In the genomic region with DNA sequence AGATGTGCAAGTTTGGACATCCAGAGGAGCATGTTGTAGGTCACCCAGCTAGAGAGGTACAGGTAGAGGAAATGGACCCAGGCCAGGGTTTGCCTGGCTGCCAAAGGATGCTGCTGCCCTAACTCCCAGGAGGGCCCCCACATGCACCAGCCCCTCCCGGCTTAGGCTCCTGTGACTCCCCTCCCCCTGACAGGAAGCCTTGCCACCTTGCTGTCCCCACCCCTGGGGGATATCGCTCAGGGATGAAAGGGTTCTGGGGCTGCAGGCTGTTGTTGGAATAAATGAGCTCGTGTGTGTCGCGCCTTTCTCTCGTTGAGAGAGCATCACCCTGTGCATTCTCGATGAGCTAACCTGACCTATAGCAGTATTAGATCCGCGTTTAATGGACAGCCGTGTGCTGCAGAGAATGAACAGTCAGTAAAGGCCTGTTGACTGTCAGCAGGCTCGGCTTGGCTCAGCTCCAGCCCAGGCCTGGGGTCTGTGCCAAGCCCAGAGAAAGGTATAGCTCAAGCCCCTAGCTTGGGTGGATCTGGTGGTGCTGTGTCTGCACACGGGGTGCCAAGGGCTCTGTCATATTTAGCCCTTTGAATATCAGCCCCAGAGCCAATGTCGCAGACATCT, we compare ENCODE assay signal across 17 cellular contexts.
DNase-seq lines count a peak whose midpoint lies in the region; ATAC-seq and TF ChIP-seq lines count a peak whose summit lies in the region.
"Had no signal": no experiment of that assay in that cellular context is flagged by ENCODE, and none has a peak within 500 bp of the region (broad histone marks: within the 10 kb centered on the region; RNA-seq: fewer than 3 reads in every experiment).

No MANE protein-coding gene starts in this region.

- CTCF ChIA-PET in CD8-positive, alpha-beta memory T cell (lab: Charles Lee) = no interaction called here

- H4K20me1 ChIP-seq in GM23248 (ENCODE audit: insufficient read depth) = no peaks in the 10 kb centered on the region

- in situ Hi-C loops in GM23248 (cut with MboI) = no loop called here

- H3K9ac ChIP-seq in GM23248 = no peak overlapping the region

- no peak overlapping the region for H3K27ac ChIP-seq in CD8-positive, alpha-beta memory T cell (ENCODE audit: low read depth, low read length)
- H3K27ac ChIP-seq in body of pancreas = no peak overlapping the region
- no peak overlapping the region for H3K27ac ChIP-seq in GM23248
- H3K27ac ChIP-seq: hepatocyte, pancreas, PC-9, vagina had no signal

- no peak overlapping the region for H2AFZ ChIP-seq in GM23248
- H2AFZ ChIP-seq: hepatocyte, PC-9 had no signal

- POLR2A ChIA-PET in CD8-positive, alpha-beta memory T cell (lab: Charles Lee) = no interaction called here

- intact Hi-C loops in body of pancreas (cut with DNase I) = no loop called here

- no peaks in the 10 kb centered on the region for H3K79me2 ChIP-seq in GM23248 (ENCODE audit: insufficient read depth)
- H3K79me2 ChIP-seq: hepatocyte had no signal

- peaks cover 18% of the 10 kb centered on the region for H3F3A ChIP-seq in GM23248 (ENCODE audit: insufficient read depth)

- peak overlapping the region; percentile 14 to 84 (median 66) for H3K27ac Mint-ChIP-seq in CD8-positive, alpha-beta memory T cell
- H3K27ac Mint-ChIP-seq in effector memory CD8-positive, alpha-beta T cell = peak overlapping the region; percentile 63 to 75
- H3K27ac Mint-ChIP-seq: activated naive CD4-positive, alpha-beta T cell treated with anti-CD3 and anti-CD28 coated beads for 36 hours; stimulated activated memory B cell treated with anti-CD40 and anti-IgM and Interleukin-4, amounts not matched to agents 10 μg/mL and 1 μg/mL and 100 μg/mL, for 72 hours had no signal

- H3K27me3 ChIP-seq in CD8-positive, alpha-beta memory T cell (ENCODE audit: insufficient read depth, low read length, poor library complexity, severe bottlenecking) = no peaks in the 10 kb centered on the region
- H3K27me3 ChIP-seq in body of pancreas = no peaks in the 10 kb centered on the region
- H3K27me3 ChIP-seq in GM23248 (replicated peaks; ENCODE audit: insufficient read depth) = no peaks in the 10 kb centered on the region
- H3K27me3 ChIP-seq: hepatocyte, pancreas, vagina had no signal

- no peaks in the 10 kb centered on the region for H3K9me3 ChIP-seq in CD8-positive, alpha-beta memory T cell (ENCODE audit: low read length)
- H3K9me3 ChIP-seq in body of pancreas (no peaks in the 10 kb centered on the region), GM23248 (ENCODE audit: low read depth) (no peaks in the 10 kb centered on the region)
- H3K9me3 ChIP-seq: pancreas, vagina had no signal

- TF ChIP-seq POLR2A in body of pancreas (IDR thresholded peaks at IDR 0.05) = no peak

- no peaks in the 10 kb centered on the region for H3K36me3 ChIP-seq in CD8-positive, alpha-beta memory T cell (ENCODE audit: insufficient read depth, low read length)
- H3K36me3 ChIP-seq in body of pancreas (replicated peaks in 1 of 2; ENCODE audit: insufficient read depth in 1 of 2, low read depth in 2 of 2) = no peaks in the 10 kb centered on the region
- H3K36me3 ChIP-seq in GM23248 (ENCODE audit: low read depth) = no peaks in the 10 kb centered on the region
- H3K36me3 ChIP-seq: pancreas, vagina had no signal

- WGBS in body of pancreas, 2 donors = 67 to 80% methylated on average over 13 of the region's 13 CpGs
- 46 to 50% methylated on average over 13 of the region's 13 CpGs for WGBS in GM23248 (ENCODE audit: low coverage in 1 of 2, low lambda C conversion rate in 2 of 2, missing lambda C conversion rate in 2 of 2), 2 experiments

- H3K4me3 ChIP-seq in CD8-positive, alpha-beta memory T cell (ENCODE audit: low read length) = no peak overlapping the region
- no peak overlapping the region for H3K4me3 ChIP-seq in Jurkat, Clone E6-1 (ENCODE audit: low read length)
- H3K4me3 ChIP-seq in body of pancreas (no peak overlapping the region), GM23248 (no peak overlapping the region)
- H3K4me3 ChIP-seq: hepatocyte, pancreas, PC-9, vagina had no signal

- H3K4me1 ChIP-seq in CD8-positive, alpha-beta memory T cell (ENCODE audit: insufficient read depth, low read length) = peaks cover 12% of the 10 kb centered on the region
- H3K4me1 ChIP-seq in body of pancreas (peaks cover 4% of the 10 kb centered on the region), GM23248 (ENCODE audit: insufficient read depth) (peaks cover 20% of the 10 kb centered on the region)

- no peak overlapping the region for H3K4me2 ChIP-seq in GM23248 (ENCODE audit: unreplicated experiment)
- H3K4me2 ChIP-seq: hepatocyte, PC-9 had no signal

- no peak for TF ChIP-seq CTCF in body of pancreas (IDR thresholded peaks at IDR 0.05)

- peaks cover 60 to 87% (median 67%) of the 10 kb centered on the region in 3 donors for H3K4me1 Mint-ChIP-seq in CD8-positive, alpha-beta memory T cell
- peaks cover 45 to 59% of the 10 kb centered on the region in 2 donors for H3K4me1 Mint-ChIP-seq in effector memory CD8-positive, alpha-beta T cell (ENCODE audit: low read depth in 2 of 2)

- peaks cover 0 to 9% (median 0%) of the 10 kb centered on the region in 3 donors for H3K36me3 Mint-ChIP-seq in CD8-positive, alpha-beta memory T cell
- peaks cover 10% of the 10 kb centered on the region for H3K36me3 Mint-ChIP-seq in effector memory CD8-positive, alpha-beta T cell (ENCODE audit: insufficient read depth)

- ATAC-seq in effector memory CD8-positive, alpha-beta T cell (replicated peaks) = no peak
- ATAC-seq in body of pancreas = no peak
- ATAC-seq: left colon; pancreas; stimulated activated memory B cell treated with anti-CD40 and anti-IgM and Interleukin-4, amounts not matched to agents 10 μg/mL and 1 μg/mL and 100 μg/mL, for 72 hours had no signal

- peak in 2 of 5 donors; percentile 10 to 30 for DNase-seq in CD8-positive, alpha-beta memory T cell
- DNase-seq in Jurkat, Clone E6-1 (ENCODE audit: low read depth, low spot score) = peak; percentile 33
- peak; percentile 33 for DNase-seq in NCI-H524 treated with DMSO at 0.1 percent for 48 hours (lab: John Stamatoyannopoulos, UW)
- DNase-seq in effector memory CD8-positive, alpha-beta T cell = no peak
- DNase-seq in body of pancreas = no peak
- DNase-seq in GM19240 (ENCODE audit: insufficient read length, low spot score) = no peak
- DNase-seq in GM23248 = no peak
- DNase-seq: activated CD4-positive, CD25-positive, alpha-beta regulatory T cell; activated CD8-positive, alpha-beta memory T cell treated with anti-CD3 and anti-CD28 coated beads, Interleukin-2, amount 50 U/mL, for 48 hours; activated naive CD4-positive, alpha-beta T cell treated with anti-CD3 and anti-CD28 coated beads for 36 hours; left colon; NCI-H1930; pancreas; PC-9 had no signal

- no peaks in the 10 kb centered on the region for H3K9me2 ChIP-seq in GM23248 (ENCODE audit: insufficient read depth)

- H3K4me3 Mint-ChIP-seq in CD8-positive, alpha-beta memory T cell = peak overlapping the region in 1 of 7 donors; percentile 29
- H3K4me3 Mint-ChIP-seq in effector memory CD8-positive, alpha-beta T cell = no peak overlapping the region
- H3K4me3 Mint-ChIP-seq: activated naive CD4-positive, alpha-beta T cell treated with anti-CD3 and anti-CD28 coated beads for 36 hours; stimulated activated memory B cell treated with anti-CD40 and anti-IgM and Interleukin-4, amounts not matched to agents 10 μg/mL and 1 μg/mL and 100 μg/mL, for 72 hours had no signal

- no peaks in the 10 kb centered on the region for H3K9me3 Mint-ChIP-seq in CD8-positive, alpha-beta memory T cell
- H3K9me3 Mint-ChIP-seq in effector memory CD8-positive, alpha-beta T cell = no peaks in the 10 kb centered on the region
- H3K9me3 Mint-ChIP-seq: activated naive CD4-positive, alpha-beta T cell treated with anti-CD3 and anti-CD28 coated beads for 36 hours; stimulated activated memory B cell treated with anti-CD40 and anti-IgM and Interleukin-4, amounts not matched to agents 10 μg/mL and 1 μg/mL and 100 μg/mL, for 72 hours had no signal

- no peaks in the 10 kb centered on the region for H3K27me3 Mint-ChIP-seq in CD8-positive, alpha-beta memory T cell
- H3K27me3 Mint-ChIP-seq in effector memory CD8-positive, alpha-beta T cell = no peaks in the 10 kb centered on the region
- H3K27me3 Mint-ChIP-seq: stimulated activated memory B cell treated with anti-CD40 and anti-IgM and Interleukin-4, amounts not matched to agents 10 μg/mL and 1 μg/mL and 100 μg/mL, for 72 hours had no signal

Comparison
In these comparisons a context has a peak if more than half of its experiments do, and no peak if none do; other contexts are left out.
1. DNase-seq: peak in Jurkat, Clone E6-1 (single experiment) and NCI-H524 treated with DMSO at 0.1 percent for 48 hours (single experiment); none in effector memory CD8-positive, alpha-beta T cell (0 of 3), body of pancreas (0 of 4), GM19240 (single experiment) and GM23248 (single experiment).